Comparison of ENCODE assay signal across 25 cellular contexts in the genomic region with DNA sequence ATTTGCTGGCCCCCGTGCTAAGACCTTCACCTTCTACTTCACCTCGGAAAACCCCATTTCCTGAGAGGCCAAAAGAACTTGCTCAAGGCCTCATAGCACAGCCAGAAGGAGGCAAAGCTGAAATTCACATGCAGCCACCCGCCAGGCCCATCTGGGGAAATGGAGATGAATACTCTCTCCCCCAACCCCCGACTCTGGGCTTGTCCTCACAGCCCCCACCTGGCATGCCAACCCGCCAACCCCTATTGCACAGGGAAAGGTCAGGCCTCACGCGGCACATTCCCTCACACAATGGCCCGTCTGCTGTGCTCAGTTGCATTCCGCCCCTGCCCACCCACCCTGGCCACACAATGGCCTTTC. TPM values are rescaled to one million over a fixed set of nuclear protein-coding genes. Genes with fewer than 3 reads are reported as not detected.
DNase-seq lines count a peak whose midpoint lies in the region; ATAC-seq and TF ChIP-seq lines count a peak whose summit lies in the region.
"Had no signal": no experiment of that assay in that cellular context is flagged by ENCODE, and none has a peak within 500 bp of the region (broad histone marks: within the 10 kb centered on the region; RNA-seq: fewer than 3 reads in every experiment).

No MANE protein-coding gene starts in this region.

- 0 out of 2 replicates have a peak overlapping the region, but pooled peaks have one; percentile 56 for H2AFZ ChIP-seq in GM23338

- H3K9me2 ChIP-seq in GM23338 (ENCODE audit: insufficient read depth), result no peaks in the 10 kb centered on the region

- DNase-seq in GM23338 (ENCODE audit: low spot score) (peak; percentile 73), activated B cell treated with CpG ODN at 0.5 μM for 24 hours (no peak), sciatic nerve (ENCODE audit: low spot score) (no peak)
- DNase-seq in effector CD4-positive, alpha-beta T cell, result no peak
- DNase-seq: activated CD8-positive, alpha-beta T cell treated with anti-CD3 and anti-CD28 coated beads, Interleukin-2, amount 10 ng/mL, durations not matched to agents 7 days and 5 days; activated naive CD4-positive, alpha-beta T cell treated with anti-CD3 and anti-CD28 coated beads, Interleukin-2, amount 50 U/mL, for 16 hours; activated T-cell treated with anti-CD3 and anti-CD28 coated beads, Interleukin-2, amount 50 U/mL, for 48 hours; AML-193; Calu3; cerebellar nuclear complex; effector CD8-positive, alpha-beta T cell; HFFc6; Karpas-422; kidney; NCI-H1092 treated with DMSO at 0.1 percent for 48 hours; NCI-H2081 treated with DMSO at 0.1 percent for 48 hours; NCI-H526; spleen; T-helper 2 cell; testis had no signal

- peaks cover 25% of the 10 kb centered on the region for H3K4me1 ChIP-seq in GM23338 (ENCODE audit: insufficient read depth)

- POLR2A ChIA-PET in activated B cell treated with CpG ODN at 0.5 μM for 24 hours (lab: Charles Lee), result interaction anchor here (0.8 to 2.9 kb wide), 2 partner anchors 9 to 11 kb away, joined by 3 to 14 read pairs; no protein-coding TSS in a partner anchor

- peak overlapping the region; percentile 90 for H3K27ac Mint-ChIP-seq in GM23338
- peak overlapping the region; percentile 6 for H3K27ac Mint-ChIP-seq in activated B cell treated with CpG ODN at 0.5 μM for 24 hours
- H3K27ac Mint-ChIP-seq: activated CD8-positive, alpha-beta T cell treated with anti-CD3 and anti-CD28 coated beads, Interleukin-2, amount 10 ng/mL, durations not matched to agents 7 days and 5 days; HFFc6; nephron; progenitor cell of endocrine pancreas had no signal

- no peaks in the 10 kb centered on the region for H3K79me2 ChIP-seq in GM23338 (replicated peaks; ENCODE audit: insufficient read depth)

- H3K36me3 Mint-ChIP-seq in GM23338 (ENCODE audit: low read depth), result no peaks in the 10 kb centered on the region
- H3K36me3 Mint-ChIP-seq in activated B cell treated with CpG ODN at 0.5 μM for 24 hours (ENCODE audit: low read depth), result no peaks in the 10 kb centered on the region

- CTCF ChIA-PET in activated B cell treated with CpG ODN at 0.5 μM for 24 hours (lab: Charles Lee), result no interaction called here

- TF ChIP-seq CTCF in GM23338 (conservative IDR thresholded peaks at IDR 0.05; ENCODE audit: low read depth in 2 of 2), result no peak
- TF ChIP-seq CTCF in activated B cell treated with CpG ODN at 0.5 μM for 24 hours (IDR thresholded peaks at IDR 0.05), result no peak

- H3K9me3 Mint-ChIP-seq in GM23338 (no peaks in the 10 kb centered on the region), activated B cell treated with CpG ODN at 0.5 μM for 24 hours (no peaks in the 10 kb centered on the region)
- H3K9me3 Mint-ChIP-seq: HFFc6, nephron had no signal

- ATAC-seq in GM23338 (peak; percentile 60), activated B cell treated with CpG ODN at 0.5 μM for 24 hours (ENCODE audit: low read depth) (peak; percentile 45), sciatic nerve (peak; percentile 22), HG02840 (IDR thresholded peaks at IDR 0.05; ENCODE audit: low FRiP score, unreplicated experiment) (no peak)
- ATAC-seq: activated CD8-positive, alpha-beta T cell treated with anti-CD3 and anti-CD28 coated beads, Interleukin-2, amount 10 ng/mL, durations not matched to agents 7 days and 5 days had no signal

- no peak overlapping the region for H3K4me3 ChIP-seq in GM23338
- H3K4me3 ChIP-seq: ascending aorta, SJSA1, spleen, testis had no signal

- no peaks in the 10 kb centered on the region for H3K36me3 ChIP-seq in GM23338 (ENCODE audit: insufficient read depth)
- H3K36me3 ChIP-seq: ascending aorta, SJSA1, spleen had no signal

- H3K4me2 ChIP-seq in GM23338, result peak overlapping the region; percentile 66; the same call in 1 of the 2 replicates

- H3K27me3 Mint-ChIP-seq in GM23338 (ENCODE audit: insufficient read depth, low read depth, poor library complexity) (peaks cover 4% of the 10 kb centered on the region), activated B cell treated with CpG ODN at 0.5 μM for 24 hours (no peaks in the 10 kb centered on the region)

- H3K4me1 Mint-ChIP-seq in GM23338, result peaks cover 31% of the 10 kb centered on the region
- peaks cover 29% of the 10 kb centered on the region for H3K4me1 Mint-ChIP-seq in activated B cell treated with CpG ODN at 0.5 μM for 24 hours

- H3K27me3 ChIP-seq in GM23338 (ENCODE audit: insufficient read depth), result no peaks in the 10 kb centered on the region
- H3K27me3 ChIP-seq: ascending aorta, SJSA1, testis had no signal

- intact Hi-C loops in activated B cell treated with CpG ODN at 0.5 μM for 24 hours (cut with micrococcal nuclease) (no loop called here), sciatic nerve (cut with DNase I) (no loop called here)

- peak overlapping the region; percentile 66 for H3K27ac ChIP-seq in GM23338 (ENCODE audit: low read depth)
- H3K27ac ChIP-seq: ascending aorta, SJSA1, testis had no signal

- no peaks in the 10 kb centered on the region for H4K20me1 ChIP-seq in GM23338 (replicated peaks; ENCODE audit: insufficient read depth)

- no peak overlapping the region for H3K4me3 Mint-ChIP-seq in GM23338
- H3K4me3 Mint-ChIP-seq in activated B cell treated with CpG ODN at 0.5 μM for 24 hours, result no peak overlapping the region
- H3K4me3 Mint-ChIP-seq: activated CD8-positive, alpha-beta T cell treated with anti-CD3 and anti-CD28 coated beads, Interleukin-2, amount 10 ng/mL, durations not matched to agents 7 days and 5 days; HFFc6; nephron had no signal

- 0 out of 2 replicates have a peak, but pooled peaks cover 3% of the 10 kb centered on the region for H3F3A ChIP-seq in GM23338 (replicated peaks; ENCODE audit: low read depth)

TF ChIP-seq in GM23338, 12 proteins besides CTCF, POLR2A, EP300 and RAD21 (continues in another document):
- TF ChIP-seq, protein P1, sequence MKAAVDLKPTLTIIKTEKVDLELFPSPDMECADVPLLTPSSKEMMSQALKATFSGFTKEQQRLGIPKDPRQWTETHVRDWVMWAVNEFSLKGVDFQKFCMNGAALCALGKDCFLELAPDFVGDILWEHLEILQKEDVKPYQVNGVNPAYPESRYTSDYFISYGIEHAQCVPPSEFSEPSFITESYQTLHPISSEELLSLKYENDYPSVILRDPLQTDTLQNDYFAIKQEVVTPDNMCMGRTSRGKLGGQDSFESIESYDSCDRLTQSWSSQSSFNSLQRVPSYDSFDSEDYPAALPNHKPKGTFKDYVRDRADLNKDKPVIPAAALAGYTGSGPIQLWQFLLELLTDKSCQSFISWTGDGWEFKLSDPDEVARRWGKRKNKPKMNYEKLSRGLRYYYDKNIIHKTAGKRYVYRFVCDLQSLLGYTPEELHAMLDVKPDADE (IDR thresholded peaks at IDR 0.05), result no peak
- TF ChIP-seq STAT1 (IDR thresholded peaks at IDR 0.05; ENCODE audit: unreplicated experiment) (no peak), CREB1 (CRISPR knock-in tag; IDR thresholded peaks at IDR 0.05; ENCODE audit: low read depth) (no peak), POLR2AphosphoS5 (IDR thresholded peaks at IDR 0.05; ENCODE audit: low read depth) (no peak), NANOG (IDR thresholded peaks at IDR 0.05; ENCODE audit: borderline replicate concordance) (no peak), EZH2 (IDR thresholded peaks at IDR 0.05; ENCODE audit: low read depth, unreplicated experiment) (no peak)
- TF ChIP-seq, protein P2, sequence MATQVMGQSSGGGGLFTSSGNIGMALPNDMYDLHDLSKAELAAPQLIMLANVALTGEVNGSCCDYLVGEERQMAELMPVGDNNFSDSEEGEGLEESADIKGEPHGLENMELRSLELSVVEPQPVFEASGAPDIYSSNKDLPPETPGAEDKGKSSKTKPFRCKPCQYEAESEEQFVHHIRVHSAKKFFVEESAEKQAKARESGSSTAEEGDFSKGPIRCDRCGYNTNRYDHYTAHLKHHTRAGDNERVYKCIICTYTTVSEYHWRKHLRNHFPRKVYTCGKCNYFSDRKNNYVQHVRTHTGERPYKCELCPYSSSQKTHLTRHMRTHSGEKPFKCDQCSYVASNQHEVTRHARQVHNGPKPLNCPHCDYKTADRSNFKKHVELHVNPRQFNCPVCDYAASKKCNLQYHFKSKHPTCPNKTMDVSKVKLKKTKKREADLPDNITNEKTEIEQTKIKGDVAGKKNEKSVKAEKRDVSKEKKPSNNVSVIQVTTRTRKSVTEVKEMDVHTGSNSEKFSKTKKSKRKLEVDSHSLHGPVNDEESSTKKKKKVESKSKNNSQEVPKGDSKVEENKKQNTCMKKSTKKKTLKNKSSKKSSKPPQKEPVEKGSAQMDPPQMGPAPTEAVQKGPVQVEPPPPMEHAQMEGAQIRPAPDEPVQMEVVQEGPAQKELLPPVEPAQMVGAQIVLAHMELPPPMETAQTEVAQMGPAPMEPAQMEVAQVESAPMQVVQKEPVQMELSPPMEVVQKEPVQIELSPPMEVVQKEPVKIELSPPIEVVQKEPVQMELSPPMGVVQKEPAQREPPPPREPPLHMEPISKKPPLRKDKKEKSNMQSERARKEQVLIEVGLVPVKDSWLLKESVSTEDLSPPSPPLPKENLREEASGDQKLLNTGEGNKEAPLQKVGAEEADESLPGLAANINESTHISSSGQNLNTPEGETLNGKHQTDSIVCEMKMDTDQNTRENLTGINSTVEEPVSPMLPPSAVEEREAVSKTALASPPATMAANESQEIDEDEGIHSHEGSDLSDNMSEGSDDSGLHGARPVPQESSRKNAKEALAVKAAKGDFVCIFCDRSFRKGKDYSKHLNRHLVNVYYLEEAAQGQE (IDR thresholded peaks at IDR 0.05; ENCODE audit: unreplicated experiment), result no peak

RNA-seq across cellular contexts. Expression of a gene that starts 3.2 kb away (rescaled TPM):
- total RNA-seq in GM23338 (2014; rRNA removed; shearing (Covaris generic)), result 4.2 and 4.3 TPM in 2 replicates
- 4.1 and 4.2 TPM in 2 replicates for polyA plus RNA-seq in GM23338 (2016; fragmentation: Nextera tagmentation; extraction: Ambion mirVana)
- 1.4 and 1.7 TPM in 2 replicates for total RNA-seq in activated B cell treated with CpG ODN at 0.5 μM for 24 hours
- 801 TPM for total RNA-seq in sciatic nerve

RNA-seq across cellular contexts. Expression of a gene that starts 15.8 kb away (rescaled TPM):
- total RNA-seq in GM23338 (2014; rRNA removed; shearing (Covaris generic)), result 5.1 and 9.1 TPM in 2 replicates
- polyA plus RNA-seq in GM23338 (2016; fragmentation: Nextera tagmentation; extraction: Ambion mirVana), result 4.6 and 5.0 TPM in 2 replicates
- total RNA-seq in activated B cell treated with CpG ODN at 0.5 μM for 24 hours, result 13.4 and 13.9 TPM in 2 replicates
- total RNA-seq in sciatic nerve, result 18.0 TPM

RNA-seq across cellular contexts. Expression of a gene that starts 20.0 kb away (rescaled TPM):
- 0.52 TPM in 1 of 2 replicates, not detected in the other for total RNA-seq in GM23338 (2014; rRNA removed; shearing (Covaris generic))
- polyA plus RNA-seq in GM23338 (2016; fragmentation: Nextera tagmentation; extraction: Ambion mirVana), result 0.21 and 0.37 TPM in 2 replicates
- total RNA-seq in activated B cell treated with CpG ODN at 0.5 μM for 24 hours (0.09 TPM in 1 of 2 replicates, not detected in the other), sciatic nerve (0.36 TPM)
- total RNA-seq: ascending aorta, progenitor cell of endocrine pancreas had no signal

RNA-seq across cellular contexts. Expression of a gene that starts 34.1 kb away (rescaled TPM):
- total RNA-seq in GM23338 (2014; rRNA removed; shearing (Covaris generic)), result 15.4 and 21.3 TPM in 2 replicates
- 24.1 and 27.9 TPM in 2 replicates for polyA plus RNA-seq in GM23338 (2016; fragmentation: Nextera tagmentation; extraction: Ambion mirVana)
- 43.5 and 48.4 TPM in 2 replicates for total RNA-seq in activated B cell treated with CpG ODN at 0.5 μM for 24 hours
- 47.2 TPM for total RNA-seq in sciatic nerve

RNA-seq across cellular contexts. Expression of a gene that starts 55.5 kb away (rescaled TPM):
- 51.7 and 53.7 TPM in 2 replicates for total RNA-seq in GM23338 (2014; rRNA removed; shearing (Covaris generic))
- polyA plus RNA-seq in GM23338 (2016; fragmentation: Nextera tagmentation; extraction: Ambion mirVana), result 43.7 and 45.6 TPM in 2 replicates
- total RNA-seq in activated B cell treated with CpG ODN at 0.5 μM for 24 hours (12.3 and 14.6 TPM in 2 replicates), sciatic nerve (83.8 TPM)

Comparison
In these comparisons a context has a peak if more than half of its experiments do, and no peak if none do; other contexts are left out.
1. RNA of a gene that starts 3.2 kb away (total RNA-seq): 801 TPM in sciatic nerve (single experiment); 4.2 to 4.3 TPM in GM23338 and 1.4 to 1.7 TPM in activated B cell treated with CpG ODN at 0.5 μM for 24 hours; every median in the first group is over 100 times any median in the second.